ENCODE assay signal across 1 cellular context in genomic region chr7:55255501-55256445, GRCh38.
TF ChIP-seq lines count a peak whose summit lies in the region.

No MANE protein-coding gene starts in this region.

TF ChIP-seq in K562, 482 proteins besides CTCF, POLR2A, EP300 and RAD21 (continued from another document):
- TF ChIP-seq E2F6 (IDR thresholded peaks at IDR 0.05; ENCODE audit: borderline replicate concordance in 1 of 2, extremely low read depth in 1 of 2, insufficient read depth in 1 of 2, insufficient read length in 1 of 2, low read depth in 1 of 2, low read length in 1 of 2, poor library complexity in 1 of 2, severe bottlenecking in 1 of 2) (peak; percentile 55 to 90), BDP1 (IDR thresholded peaks at IDR 0.05; ENCODE audit: insufficient read depth, insufficient read length) (no peak), TRIM24 (IDR thresholded peaks at IDR 0.05) (no peak), ZNF324 (CRISPR knock-in tag; IDR thresholded peaks at IDR 0.05) (no peak), JUN (IDR thresholded peaks at IDR 0.05; ENCODE audit: borderline replicate concordance, low read depth, low read length) (no peak), JUN (CRISPR knock-in tag; IDR thresholded peaks at IDR 0.05; ENCODE audit: borderline replicate concordance) (no peak), ATF3 (IDR thresholded peaks at IDR 0.05) (peak; percentile 62), ATF3 (CRISPR knock-in tag; conservative IDR thresholded peaks at IDR 0.05) (no peak), ZBTB49 (CRISPR knock-in tag; IDR thresholded peaks at IDR 0.05; ENCODE audit: borderline replicate concordance) (no peak), SMAD4 (CRISPR knock-in tag; conservative IDR thresholded peaks at IDR 0.05) (no peak), ZNF696 (CRISPR knock-in tag; conservative IDR thresholded peaks at IDR 0.05) (no peak), ZNF3 (CRISPR knock-in tag; IDR thresholded peaks at IDR 0.05) (no peak), PREB (CRISPR knock-in tag; IDR thresholded peaks at IDR 0.05) (no peak), MAFF (IDR thresholded peaks at IDR 0.05; ENCODE audit: low read length) (no peak), ELF2 (CRISPR knock-in tag; IDR thresholded peaks at IDR 0.05) (no peak), ZFPM2 (CRISPR knock-in tag; IDR thresholded peaks at IDR 0.05) (no peak), TOE1 (IDR thresholded peaks at IDR 0.05; ENCODE audit: borderline replicate concordance) (peak; percentile 37; the same call in 1 of the 2 replicates), TOE1 (CRISPR knock-in tag; IDR thresholded peaks at IDR 0.05; ENCODE audit: borderline replicate concordance, low read depth) (no peak), ZNF655 (CRISPR knock-in tag; IDR thresholded peaks at IDR 0.05) (no peak), ZNF277 (CRISPR knock-in tag; IDR thresholded peaks at IDR 0.05; ENCODE audit: borderline replicate concordance) (no peak), LCOR (CRISPR knock-in tag; IDR thresholded peaks at IDR 0.05) (no peak), CREB3L1 (IDR thresholded peaks at IDR 0.05; ENCODE audit: borderline replicate concordance, low read depth) (peak; percentile 12; the same call in 1 of the 2 replicates), PTRF (tag; IDR thresholded peaks at IDR 0.05) (no peak), GMEB1 (CRISPR knock-in tag; IDR thresholded peaks at IDR 0.05) (no peak), HCFC1 (IDR thresholded peaks at IDR 0.05; ENCODE audit: low read depth, low read length) (no peak), ZFX (CRISPR knock-in tag; IDR thresholded peaks at IDR 0.05) (0 out of 2 replicates have a peak, but pooled peaks have one; percentile 10), MNT (conservative IDR thresholded peaks at IDR 0.05) (0 out of 4 replicates have a peak, but pooled peaks of 1 of the 2 experiments have one; percentile 30), NFIX (CRISPR knock-in tag; IDR thresholded peaks at IDR 0.05; ENCODE audit: low read depth) (no peak), EHMT2 (IDR thresholded peaks at IDR 0.05) (no peak), STAT5B (CRISPR knock-in tag; IDR thresholded peaks at IDR 0.05) (no peak), ZEB2 (IDR thresholded peaks at IDR 0.05) (no peak), TBL1XR1 (IDR thresholded peaks at IDR 0.05; ENCODE audit: low read length in 2 of 2) (no peak), ZNF449 (CRISPR knock-in tag; IDR thresholded peaks at IDR 0.05) (no peak), RBM15 (IDR thresholded peaks at IDR 0.05; ENCODE audit: insufficient read depth, low read length) (no peak), ZBTB26 (CRISPR knock-in tag; IDR thresholded peaks at IDR 0.05) (no peak), CREM (IDR thresholded peaks at IDR 0.05; ENCODE audit: low read depth) (0 out of 2 replicates have a peak, but pooled peaks have one; percentile 6)
